In genomic region chr2:150120271-150120950, GRCh38 we compare ENCODE assay signal across 18 cellular contexts.
A peak's percentile ranks its signal among the peaks of the same experiment; 100 is the strongest.
DNase-seq lines count a peak whose midpoint lies in the region; ATAC-seq, FAIRE-seq and TF ChIP-seq lines count a peak whose summit lies in the region.
"Had no signal": no experiment of that assay in that cellular context is flagged by ENCODE, and none has a peak within 500 bp of the region (broad histone marks: within the 10 kb centered on the region; RNA-seq: fewer than 3 reads in every experiment).

No MANE protein-coding gene starts in this region.

- no peaks in the 10 kb centered on the region for H3K4me1 Mint-ChIP-seq in T-cell

- CTCF ChIA-PET in T-cell (lab: Charles Lee): no interaction called here

- no peak overlapping the region for H3K4me3 Mint-ChIP-seq in T-cell

- peak overlapping the region; percentile 31 for H3K4me3 ChIP-seq in iPS-18a (ENCODE audit: low read length)
- no peak overlapping the region for H3K4me3 ChIP-seq in pancreas
- no peak overlapping the region for H3K4me3 ChIP-seq in MG63
- H3K4me3 ChIP-seq: cardiac muscle cell had no signal

- intact Hi-C loops in pancreas (cut with DNase I): no loop called here

- FAIRE-seq in pancreas (lab: Jason Lieb, UNC): no peak

- POLR2A ChIA-PET in T-cell (lab: Charles Lee): no interaction called here

- no peak overlapping the region for H3K27ac ChIP-seq in iPS-18a (ENCODE audit: low read length)
- H3K27ac ChIP-seq in pancreas: no peak overlapping the region
- H3K27ac ChIP-seq: cardiac muscle cell had no signal

- peak overlapping the region; percentile 12 for H3K9ac ChIP-seq in iPS-18a (ENCODE audit: low read length)

- no peak overlapping the region for H3K27ac Mint-ChIP-seq in T-cell

- peak in 3 of 4 donors; percentile 61 to 81 (median 69) for ATAC-seq in pancreas
- ATAC-seq in T-cell (replicated peaks in 1 of 4): no peak
- ATAC-seq: esophagus mucosa had no signal

- 44 to 47% methylated on average over 11 of the region's 11 CpGs for WGBS in pancreas, 2 donors

- H3K27me3 Mint-ChIP-seq in T-cell: no peaks in the 10 kb centered on the region

- no peaks in the 10 kb centered on the region for H3K27me3 ChIP-seq in iPS-18a (ENCODE audit: control insufficient read depth, insufficient read depth, low read length)
- no peaks in the 10 kb centered on the region for H3K27me3 ChIP-seq in pancreas
- H3K27me3 ChIP-seq in MG63: no peaks in the 10 kb centered on the region
- H3K27me3 ChIP-seq: cardiac muscle cell had no signal

- no peaks in the 10 kb centered on the region for H3K36me3 Mint-ChIP-seq in T-cell

- DNase-seq in NCI-H1092 treated with DMSO at 0.1 percent for 48 hours (lab: John Stamatoyannopoulos, UW): peak; percentile 72
- DNase-seq in NCI-H748 (lab: John Stamatoyannopoulos, UW; ENCODE audit: unreplicated experiment): peak; percentile 63
- no peak for DNase-seq in pancreas
- no peak for DNase-seq in T-cell
- no peak for DNase-seq in DMS79 treated with DMSO at 0.1 percent for 48 hours (lab: John Stamatoyannopoulos, UW)
- no peak for DNase-seq in MG63
- DNase-seq: activated CD4-positive, alpha-beta T cell treated with anti-CD3 and anti-CD28 coated beads for 4 hours; activated CD8-positive, alpha-beta memory T cell treated with anti-CD3 and anti-CD28 coated beads, Interleukin-2, amount 50 U/mL, for 4 hours; activated effector memory CD4-positive, alpha-beta T cell treated with Interleukin-2 at 50 U/mL for 16 hours; AML-193; NCI-H1105 treated with DMSO at 0.1 percent for 48 hours; NCI-H446; stimulated activated CD4-positive, alpha-beta T cell treated with anti-CD3 and anti-CD28 coated beads, Interleukin-1b, Interleukin-23, amount 100 ng/mL, for 48 hours; stimulated activated naive CD4-positive, alpha-beta T cell treated with Interleukin-2 at 50 U/mL for 16 hours; trophoblast cell had no signal

- H3K4me1 ChIP-seq in iPS-18a (ENCODE audit: control insufficient read depth, low read depth, low read length) (peaks cover 24% of the 10 kb centered on the region), pancreas (peaks cover 0 to 2% (median 0%) of the 10 kb centered on the region in 3 donors)

- no peaks in the 10 kb centered on the region for H3K9me3 ChIP-seq in iPS-18a (ENCODE audit: control insufficient read depth, low read depth, low read length)
- no peaks in the 10 kb centered on the region for H3K9me3 ChIP-seq in pancreas
- H3K9me3 ChIP-seq in MG63: no peaks in the 10 kb centered on the region

- H3K36me3 ChIP-seq in iPS-18a (ENCODE audit: control insufficient read depth, low read depth, low read length) (no peaks in the 10 kb centered on the region), pancreas (no peaks in the 10 kb centered on the region), MG63 (no peaks in the 10 kb centered on the region)
- H3K36me3 ChIP-seq: cardiac muscle cell had no signal

- no peak for TF ChIP-seq CTCF in pancreas (IDR thresholded peaks at IDR 0.05)

- H3K9me3 Mint-ChIP-seq in T-cell: no peaks in the 10 kb centered on the region

Comparison
In these comparisons a context has a peak if more than half of its experiments do, and no peak if none do; other contexts are left out.
1. DNase-seq: peak in NCI-H1092 treated with DMSO at 0.1 percent for 48 hours (single experiment) and NCI-H748 (single experiment); none in pancreas (0 of 6), T-cell (0 of 34), DMS79 treated with DMSO at 0.1 percent for 48 hours (single experiment) and MG63 (single experiment).
2. ATAC-seq: peak in pancreas (3 of 4); none in T-cell (0 of 4).